ENCODE assay signal across 12 cellular contexts in the genomic region with DNA sequence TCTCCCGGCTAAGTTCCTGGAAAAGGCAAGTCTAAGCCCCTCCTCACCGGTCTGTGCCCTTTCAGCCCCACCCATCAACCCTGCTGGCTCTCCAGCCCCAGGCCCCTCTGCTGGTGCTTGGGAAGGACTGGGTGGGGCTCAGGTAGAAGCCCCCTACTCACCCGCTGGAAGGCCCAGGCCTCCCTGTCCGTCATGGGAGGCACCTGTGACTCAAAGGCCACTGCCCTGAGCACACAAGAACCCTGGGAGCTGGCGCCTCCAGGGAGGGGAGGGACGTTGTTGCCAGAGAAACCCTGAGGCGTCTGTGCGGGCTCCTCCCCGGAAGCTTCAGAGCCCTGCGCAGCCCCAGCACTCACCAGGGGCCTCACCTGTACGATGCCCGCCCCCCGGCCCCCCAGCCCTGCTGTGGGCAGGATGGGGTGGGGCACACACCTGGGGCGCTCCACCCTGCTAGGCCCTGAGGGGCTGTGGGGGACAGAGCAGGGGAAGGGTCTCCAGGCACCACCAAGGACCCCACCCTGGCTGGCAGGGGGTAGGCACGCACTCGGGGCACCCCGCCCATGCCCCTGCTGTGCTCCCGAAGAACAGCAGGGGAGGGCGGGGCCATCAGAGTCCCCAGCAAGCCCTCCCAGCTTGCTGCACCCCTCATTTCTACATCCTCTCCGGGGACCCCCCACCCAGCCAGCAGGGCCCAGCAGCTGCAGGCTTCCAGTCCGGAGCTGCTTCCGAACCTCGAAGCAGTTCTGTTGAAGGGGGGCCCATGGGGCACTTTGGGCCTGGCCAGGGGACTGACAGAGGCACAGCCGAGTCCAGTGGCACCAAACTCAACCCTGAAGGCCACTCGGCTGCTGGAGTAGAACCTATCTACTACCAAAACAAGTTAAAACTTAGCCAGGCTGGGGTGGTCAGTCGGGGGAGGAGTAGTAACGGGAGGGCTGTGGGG. TPM values are rescaled to one million over a fixed set of nuclear protein-coding genes. Genes with fewer than 3 reads are reported as not detected.
DNase-seq lines count a peak whose midpoint lies in the region; ATAC-seq and TF ChIP-seq lines count a peak whose summit lies in the region.
"Had no signal": no experiment of that assay in that cellular context is flagged by ENCODE, and none has a peak within 500 bp of the region (broad histone marks: within the 10 kb centered on the region; RNA-seq: fewer than 3 reads in every experiment).

No MANE protein-coding gene starts in this region.

- H3K9me3 ChIP-seq in CD4-positive, alpha-beta T cell (ENCODE audit: control insufficient read depth, low read length) = peaks cover 3% of the 10 kb centered on the region
- H3K9me3 ChIP-seq in HEK293 (ENCODE audit: control insufficient read depth, insufficient read depth, low read depth, low read length) (no peaks in the 10 kb centered on the region), colonic mucosa (no peaks in the 10 kb centered on the region), ascending aorta (no peaks in the 10 kb centered on the region)

- TF ChIP-seq CTCF in CD4-positive, alpha-beta T cell (IDR thresholded peaks at IDR 0.05) = no peak
- TF ChIP-seq CTCF in HEK293 (tag by site-specific recombination; IDR thresholded peaks at IDR 0.05) (no peak), colonic mucosa (IDR thresholded peaks at IDR 0.05) (no peak), ascending aorta (IDR thresholded peaks at IDR 0.05) (no peak)

- H3K27me3 Mint-ChIP-seq in CD4-positive, alpha-beta T cell = peaks cover 4% of the 10 kb centered on the region
- H3K27me3 Mint-ChIP-seq: activated T-cell treated with anti-CD3 and anti-CD28 coated beads, Interleukin-2, amount 50 U/mL, for 24 hours had no signal

- CTCF ChIA-PET in CD4-positive, alpha-beta T cell (lab: Charles Lee) = no interaction called here
- CTCF ChIA-PET in HEK293 (lab: Yijun Ruan, JAX) = interaction anchor here (0.5 to 3.7 kb wide), 14 partner anchors 10 to 323 kb away, joined by 3 to 30 read pairs (median 4); partner anchors contain the start of gene DNLZ

- no peak overlapping the region for H3K27ac ChIP-seq in CD4-positive, alpha-beta T cell (ENCODE audit: low read depth, low read length)
- H3K27ac ChIP-seq in HEK293 (ENCODE audit: extremely low read depth, low read depth, low read length) (no peak overlapping the region), colonic mucosa (no peak overlapping the region), ascending aorta (no peak overlapping the region)

- no peaks in the 10 kb centered on the region for H3K9me3 Mint-ChIP-seq in CD4-positive, alpha-beta T cell

- H3K4me3 ChIP-seq in HEK293 (ENCODE audit: low read depth, low read length) = no peak overlapping the region
- no peak overlapping the region for H3K4me3 ChIP-seq in colonic mucosa
- no peak overlapping the region for H3K4me3 ChIP-seq in ascending aorta

- peak overlapping the region in 1 of 2 donors; percentile 24 for H3K9ac ChIP-seq in colonic mucosa (ENCODE audit: low read depth in 2 of 2, low read length in 2 of 2)

- H3K4me3 Mint-ChIP-seq in CD4-positive, alpha-beta T cell = no peak overlapping the region
- H3K4me3 Mint-ChIP-seq: activated T-cell treated with anti-CD3 and anti-CD28 coated beads, Interleukin-2, amount 50 U/mL, for 24 hours; T-helper 2 cell treated with Interferon-gamma antibody and Interleukin-4, amounts not matched to agents 5 μg/mL and 100 μg/mL, for 36 hours had no signal

- no peaks in the 10 kb centered on the region for H3K4me1 Mint-ChIP-seq in CD4-positive, alpha-beta T cell (ENCODE audit: low read depth)

- POLR2A ChIA-PET in CD4-positive, alpha-beta T cell (lab: Charles Lee) = no interaction called here
- POLR2A ChIA-PET in HEK293 (lab: Yijun Ruan, JAX) = interaction anchor here (0.8 kb wide), 1 partner anchor 45 kb away, joined by 3 read pairs; no protein-coding TSS in a partner anchor

- intact Hi-C loops in CD4-positive, alpha-beta T cell (cut with DNase I, micrococcal nuclease) = loop anchor here in 1 of 2 experiments (1.0 kb wide), 2 partner anchors 52 to 89 kb away; partner anchors contain the start of genes DNLZ and SNAPC4
- intact Hi-C loops in colonic mucosa (cut with DNase I) (no loop called here), ascending aorta (cut with DNase I) (loop anchor here (5.0 kb wide), 1 partner anchor 51 kb away; the partner anchor contains the start of gene DNLZ)

- DNase-seq in CD4-positive, alpha-beta T cell = no peak
- DNase-seq in NCI-H526 treated with DMSO at 0.1 percent for 48 hours (lab: John Stamatoyannopoulos, UW) = peak; percentile 52
- peak; percentile 69 for DNase-seq in colonic mucosa
- DNase-seq in ascending aorta (ENCODE audit: low spot score in 2 of 2) = no peak
- no peak for DNase-seq in nucleus accumbens (lab: John Stamatoyannopoulos, UW)
- no peak for DNase-seq in COLO829 (ENCODE audit: low spot score)
- DNase-seq in retina = no peak
- DNase-seq: occipital lobe had no signal

- peaks cover 20% of the 10 kb centered on the region for H3K27me3 ChIP-seq in CD4-positive, alpha-beta T cell (ENCODE audit: control insufficient read depth, insufficient read depth, low read length)
- H3K27me3 ChIP-seq in colonic mucosa (no peaks in the 10 kb centered on the region), ascending aorta (peaks cover 4% of the 10 kb centered on the region)

- no peaks in the 10 kb centered on the region for H3K36me3 Mint-ChIP-seq in CD4-positive, alpha-beta T cell (ENCODE audit: low read depth)

- H3K36me3 ChIP-seq in HEK293 (ENCODE audit: control insufficient read depth in 2 of 2, insufficient read depth in 1 of 2, low read length in 2 of 2) (no peaks in the 10 kb centered on the region), colonic mucosa (no peaks in the 10 kb centered on the region), ascending aorta (no peaks in the 10 kb centered on the region)

- H3K27ac Mint-ChIP-seq in CD4-positive, alpha-beta T cell = no peak overlapping the region
- H3K27ac Mint-ChIP-seq: activated T-cell treated with anti-CD3 and anti-CD28 coated beads, Interleukin-2, amount 50 U/mL, for 24 hours; T-helper 2 cell treated with Interferon-gamma antibody and Interleukin-4, amounts not matched to agents 5 μg/mL and 100 μg/mL, for 36 hours had no signal

- no peaks in the 10 kb centered on the region for H3K4me1 ChIP-seq in HEK293 (ENCODE audit: control insufficient read depth, insufficient read depth, low read length)
- H3K4me1 ChIP-seq in colonic mucosa = peaks cover 7% of the 10 kb centered on the region
- no peaks in the 10 kb centered on the region for H3K4me1 ChIP-seq in ascending aorta

- ATAC-seq in CD4-positive, alpha-beta T cell (ENCODE audit: poor library complexity) = peak; percentile 65

TF ChIP-seq in HEK293, 187 proteins besides CTCF, POLR2A, EP300 and RAD21:
- TF ChIP-seq, protein P1, sequence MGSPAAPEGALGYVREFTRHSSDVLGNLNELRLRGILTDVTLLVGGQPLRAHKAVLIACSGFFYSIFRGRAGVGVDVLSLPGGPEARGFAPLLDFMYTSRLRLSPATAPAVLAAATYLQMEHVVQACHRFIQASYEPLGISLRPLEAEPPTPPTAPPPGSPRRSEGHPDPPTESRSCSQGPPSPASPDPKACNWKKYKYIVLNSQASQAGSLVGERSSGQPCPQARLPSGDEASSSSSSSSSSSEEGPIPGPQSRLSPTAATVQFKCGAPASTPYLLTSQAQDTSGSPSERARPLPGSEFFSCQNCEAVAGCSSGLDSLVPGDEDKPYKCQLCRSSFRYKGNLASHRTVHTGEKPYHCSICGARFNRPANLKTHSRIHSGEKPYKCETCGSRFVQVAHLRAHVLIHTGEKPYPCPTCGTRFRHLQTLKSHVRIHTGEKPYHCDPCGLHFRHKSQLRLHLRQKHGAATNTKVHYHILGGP (tag by site-specific recombination; IDR thresholded peaks at IDR 0.05) = no peak
- TF ChIP-seq KLF1 (tag by site-specific recombination; IDR thresholded peaks at IDR 0.05) = peak; percentile 91
- TF ChIP-seq GLIS2 (tag by site-specific recombination; IDR thresholded peaks at IDR 0.05) = 0 out of 2 replicates have a peak, but pooled peaks have one; percentile 25
- TF ChIP-seq ZNF302 (tag by site-specific recombination; IDR thresholded peaks at IDR 0.05; ENCODE audit: low read depth) = no peak
- TF ChIP-seq ZEB2 (tag by site-specific recombination; IDR thresholded peaks at IDR 0.05) = no peak

RNA-seq across cellular contexts. Expression of gene CCDC187, which starts 7.8 kb away (rescaled TPM):
- not detected for total RNA-seq in CD4-positive, alpha-beta T cell
- under 1 TPM; 0.30 to 0.48 TPM for total RNA-seq in colonic mucosa
- under 0.01 TPM for total RNA-seq in ascending aorta
- total RNA-seq: dermis blood vessel endothelial cell had no signal

RNA-seq across cellular contexts. Expression of gene GPSM1, which starts 15.6 kb away (rescaled TPM):
- total RNA-seq in CD4-positive, alpha-beta T cell = 1 to 10 TPM; 7.7 to 8.6 TPM
- total RNA-seq in colonic mucosa (1 to 10 TPM; 2.3 to 3.4 TPM), ascending aorta (85.1 TPM)

RNA-seq across cellular contexts. Expression of gene DNLZ, which starts 51.8 kb away (rescaled TPM):
- 10 to 100 TPM; 15.4 to 17.0 TPM for total RNA-seq in CD4-positive, alpha-beta T cell
- total RNA-seq in colonic mucosa = 10 to 100 TPM; 10.0 to 10.8 TPM
- total RNA-seq in ascending aorta = 191 TPM

Comparison
In these comparisons a context has a peak if more than half of its experiments do, and no peak if none do; other contexts are left out.
1. DNase-seq: peak in NCI-H526 treated with DMSO at 0.1 percent for 48 hours (single experiment) and colonic mucosa (single experiment); none in CD4-positive, alpha-beta T cell (0 of 10), ascending aorta (0 of 2), nucleus accumbens (0 of 56), COLO829 (single experiment) and retina (single experiment).
2. RNA of gene DNLZ, which starts 51.8 kb away (total RNA-seq): 191 TPM in ascending aorta (single experiment); 15.4 to 17.0 TPM in CD4-positive, alpha-beta T cell and 10.0 to 10.8 TPM in colonic mucosa; every median in the first group is over 10 times any median in the second.